14 cellular contexts compared by ENCODE assay signal in the genomic region with DNA sequence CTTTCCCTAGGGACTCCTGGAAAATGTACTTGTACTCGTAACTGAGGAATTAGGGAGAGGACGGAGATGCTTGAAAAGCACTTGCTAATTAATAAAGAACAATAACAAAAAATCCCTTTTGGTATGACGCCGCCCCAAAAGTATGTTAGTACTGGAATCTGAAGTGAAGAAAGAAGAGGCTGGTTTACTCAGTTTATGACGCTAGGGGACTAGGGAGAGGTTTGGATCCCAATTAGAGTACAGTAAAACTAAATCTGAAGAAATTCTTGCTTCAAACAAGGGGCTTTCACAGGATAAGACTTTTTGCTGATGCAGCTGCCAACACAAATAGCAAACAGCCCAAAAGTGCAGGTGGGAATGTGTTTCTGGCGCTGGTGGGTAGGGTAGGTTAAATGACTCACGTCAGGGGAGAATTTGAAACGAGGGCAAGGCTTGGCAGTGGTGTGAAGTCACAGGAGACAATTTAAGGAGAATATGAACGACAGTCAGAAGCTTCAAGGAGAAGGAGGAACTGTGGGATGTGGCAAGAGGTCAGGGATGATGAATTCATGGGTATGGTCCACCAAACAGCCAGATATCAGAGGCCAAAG. TPM values are rescaled to one million over a fixed set of nuclear protein-coding genes. Genes with fewer than 3 reads are reported as not detected.
DNase-seq lines count a peak whose midpoint lies in the region; ATAC-seq, FAIRE-seq and TF ChIP-seq lines count a peak whose summit lies in the region.
"Had no signal": no experiment of that assay in that cellular context is flagged by ENCODE, and none has a peak within 500 bp of the region (broad histone marks: within the 10 kb centered on the region; RNA-seq: fewer than 3 reads in every experiment).

No MANE protein-coding gene starts in this region.

- no peaks in the 10 kb centered on the region for H3K9me3 ChIP-seq in K562 (replicated peaks; ENCODE audit: control insufficient read depth, insufficient read depth, low read depth, low read length)
- H3K9me3 ChIP-seq: Caco-2, SJSA1 had no signal

- TF ChIP-seq EP300 in K562 (IDR thresholded peaks at IDR 0.05; ENCODE audit: low read length) = no peak

- no peak overlapping the region for H4K5ac ChIP-seq in mesendoderm (ENCODE audit: low read length)

- WGBS in K562 (ENCODE audit: insufficient coverage, low coverage, missing lambda C conversion rate) = 39% methylated on average over 9 of the region's 9 CpGs
- WGBS in mesendoderm (ENCODE audit: extremely low coverage, insufficient coverage, low lambda C conversion rate) = no CpG with 5 or more reads among the region's 9 CpGs

- DNase-seq in AG20443 (ENCODE audit: low spot score) = peak; percentile 51
- peak; percentile 41 for DNase-seq in GM03348 (ENCODE audit: low spot score)
- no peak for DNase-seq in K562 (ENCODE audit: extremely low read depth in 1 of 4, low spot score in 3 of 4)
- DNase-seq in mesendoderm = peak; percentile 23
- DNase-seq in midbrain (lab: John Stamatoyannopoulos, UW) = no peak
- no peak for DNase-seq in activated CD4-positive, alpha-beta T cell treated with anti-CD3 and anti-CD28 coated beads for 1 hour
- DNase-seq in NCI-H1694 (lab: John Stamatoyannopoulos, UW) = no peak
- DNase-seq: activated naive CD8-positive, alpha-beta T cell treated with anti-CD3 and anti-CD28 coated beads, Interleukin-2, amount 10 ng/mL, durations not matched to agents 7 days and 5 days; Caco-2; dermis blood vessel endothelial cell; stimulated activated naive CD4-positive, alpha-beta T cell treated with Interleukin-2 at 50 U/mL for 16 hours had no signal

- H2BK120ac ChIP-seq in mesendoderm (ENCODE audit: low read depth, low read length) = no peak overlapping the region

- H3K4ac ChIP-seq in mesendoderm (ENCODE audit: low read depth, low read length) = no peak overlapping the region

- intact Hi-C loops in K562 (cut with micrococcal nuclease) = loop anchor here (10.0 kb wide), 1 partner anchor 514 kb away; no protein-coding TSS in a partner anchor

- H3K79me1 ChIP-seq in mesendoderm (ENCODE audit: low read length) = no peaks in the 10 kb centered on the region

- H3K9ac ChIP-seq in K562 (ENCODE audit: insufficient read depth in 1 of 2, low read depth in 2 of 2, low read length in 2 of 2) = no peak overlapping the region
- no peak overlapping the region for H3K9ac ChIP-seq in mesendoderm (ENCODE audit: low read length)

- no peak overlapping the region for H2BK15ac ChIP-seq in mesendoderm (replicated peaks; ENCODE audit: low read depth)

- no peak for FAIRE-seq in K562 (lab: Jason Lieb, UNC)

- no peak overlapping the region for H3K56ac ChIP-seq in mesendoderm (ENCODE audit: low read length)

- H4K8ac ChIP-seq in mesendoderm (ENCODE audit: low read depth, low read length) = no peak overlapping the region

- no peak overlapping the region for H3K18ac ChIP-seq in mesendoderm (ENCODE audit: low read length)

- TF ChIP-seq CTCF in K562 (IDR thresholded peaks at IDR 0.05 in 2 of 3, conservative IDR thresholded peaks at IDR 0.05 in 1 of 3; ENCODE audit: insufficient read depth in 2 of 3, low read depth in 1 of 3, low read length in 3 of 3) = no peak

- no peak overlapping the region for H3K23ac ChIP-seq in mesendoderm (ENCODE audit: low read length)

- H2AFZ ChIP-seq in K562 (ENCODE audit: low read depth, low read length) = 0 out of 2 replicates have a peak overlapping the region, but pooled peaks have one; percentile 14

- H3K4me3 ChIP-seq in K562 (no peak overlapping the region), mesendoderm (ENCODE audit: low read length) (no peak overlapping the region)

- H3K4me2 ChIP-seq in K562 (ENCODE audit: insufficient read depth, low read length) (no peak overlapping the region), mesendoderm (ENCODE audit: low read length) (no peak overlapping the region)

- H3K36me3 ChIP-seq in K562 (ENCODE audit: control insufficient read depth, insufficient read depth, low read length) (no peaks in the 10 kb centered on the region), mesendoderm (ENCODE audit: control insufficient read depth, insufficient read depth, low read length) (no peaks in the 10 kb centered on the region)

- H3K27me3 ChIP-seq in K562 (ENCODE audit: control insufficient read depth in 2 of 2, insufficient read depth in 2 of 2, low read length in 2 of 2) (0 out of 5 replicates have a peak, but pooled peaks cover 0 to 2% of the 10 kb centered on the region in 2 experiments), mesendoderm (ENCODE audit: insufficient read depth, low read length, poor library complexity) (no peaks in the 10 kb centered on the region)
- H3K27me3 ChIP-seq: gastroesophageal sphincter had no signal

- no peaks in the 10 kb centered on the region for H3K9me1 ChIP-seq in K562 (ENCODE audit: control insufficient read depth, insufficient read depth, low read length)

- H2BK5ac ChIP-seq in mesendoderm (ENCODE audit: low read length) = no peak overlapping the region

- CTCF ChIA-PET in K562 (lab: Yijun Ruan, JAX; ENCODE audit: low intra/inter-chr PET ratio) = no interaction called here

- no peak for TF ChIP-seq POLR2A in K562 (conservative IDR thresholded peaks at IDR 0.05)

- ATAC-seq in K562 (no peak), GM21576 (IDR thresholded peaks at IDR 0.05; ENCODE audit: unreplicated experiment) (no peak)
- ATAC-seq: gastroesophageal sphincter had no signal

- no peaks in the 10 kb centered on the region for H4K20me1 ChIP-seq in K562 (replicated peaks; ENCODE audit: control insufficient read depth, insufficient read depth, low read length)

- H2AK5ac ChIP-seq in mesendoderm (ENCODE audit: low read length) = no peak overlapping the region

- POLR2A ChIA-PET in K562 (lab: Yijun Ruan, JAX) = no interaction called here

- no peak for TF ChIP-seq RAD21 in K562 (CRISPR knock-in tag; conservative IDR thresholded peaks at IDR 0.05 in 1 of 2, IDR thresholded peaks at IDR 0.05 in 1 of 2)

- no peak overlapping the region for H3K27ac ChIP-seq in K562 (ENCODE audit: extremely low read depth, low read depth, low read length)
- H3K27ac ChIP-seq in mesendoderm (ENCODE audit: low read depth, low read length) = no peak overlapping the region
- H3K27ac ChIP-seq: gastroesophageal sphincter, SJSA1 had no signal

- H3K4me1 ChIP-seq in K562 (replicated peaks in 1 of 2; ENCODE audit: control insufficient read depth in 2 of 2, insufficient read depth in 2 of 2, low read length in 2 of 2) = peaks cover 4 to 12% of the 10 kb centered on the region in 2 experiments; a peak in 3 of 5 replicates
- H3K4me1 ChIP-seq in mesendoderm (ENCODE audit: control insufficient read depth, low read depth, low read length) = no peaks in the 10 kb centered on the region
- H3K4me1 ChIP-seq: Caco-2 had no signal

- BruUV-seq in K562 (replicated peaks; lab: Mats Ljungman, UMichigan) = no TSS peak

- in situ Hi-C loops in K562 (cut with MboI) = no loop called here

- H3K79me2 ChIP-seq in K562 (ENCODE audit: control insufficient read depth, insufficient read depth, low read length) = no peaks in the 10 kb centered on the region
- H3K79me2 ChIP-seq in mesendoderm (ENCODE audit: control insufficient read depth, insufficient read depth, low read length) = no peaks in the 10 kb centered on the region

RNA-seq across cellular contexts. Expression of a gene that starts 1.2 kb away (rescaled TPM):
- 1.9 and 3.1 TPM in 2 replicates for total RNA-seq in K562 (2011; cell fraction: chromatin; rRNA removed; ENCODE audit: low replicate concordance)
- total RNA-seq in K562 (2011; cell fraction: nucleolus; rRNA removed) = 2.2 and 3.2 TPM in 2 replicates
- 2.9 and 4.5 TPM in 2 replicates for total RNA-seq in K562 (2011; cell fraction: nucleoplasm; rRNA removed)
- total RNA-seq in K562 (2014; rRNA removed) = 0.73 and 1.6 TPM in 2 replicates
- 2.1 and 2.4 TPM in 2 replicates for total RNA-seq in K562 (2014; rRNA removed; fragmentation: Illumina TruSeq; extraction: Trizol)
- 1.3 and 1.4 TPM in 2 replicates for total RNA-seq in K562 (2015; rRNA removed; fragmentation: Illumina TruSeq; extraction: Trizol)
- total RNA-seq in K562 (2021) = 1.2 and 2.0 TPM in 2 replicates
- 1.6 and 1.9 TPM in 2 replicates for polyA plus RNA-seq in K562 (2011; rRNA removed)
- polyA plus RNA-seq in K562 (2011; cell fraction: cytosol; rRNA removed) = 0.40 and 0.80 TPM in 2 replicates
- polyA plus RNA-seq in K562 (2011; cell fraction: nucleus; rRNA removed) = 0.50 and 0.84 TPM in 2 replicates
- polyA plus RNA-seq in K562 (2012) = 1.3 and 3.4 TPM in 2 replicates
- polyA plus RNA-seq in K562 (2014; fragmentation: Illumina TruSeq; extraction: Trizol) = 1.9 and 2.1 TPM in 2 replicates
- 1 to 10 TPM; 2.0 to 2.3 TPM for polyA plus RNA-seq in K562 (2014; fragmentation: Nextera tagmentation; extraction: Ambion mirVana)
- polyA plus RNA-seq in K562 (2014; rRNA removed) = 1.3 and 1.9 TPM in 2 replicates
- polyA minus RNA-seq in K562 (2011; rRNA and poly(A)+ RNA removed) = 1.7 and 3.0 TPM in 2 replicates
- 0.73 and 0.86 TPM in 2 replicates for polyA minus RNA-seq in K562 (2011; cell fraction: cytosol; rRNA and poly(A)+ RNA removed)
- polyA minus RNA-seq in K562 (2011; cell fraction: nucleus; rRNA and poly(A)+ RNA removed) = 1.1 and 3.8 TPM in 2 replicates
- 0.42 TPM for polyA plus RNA-seq in mesendoderm (2013, experiment 1 of 2)
- 0.62 TPM for polyA plus RNA-seq in mesendoderm (2013, experiment 2 of 2)

RNA-seq across cellular contexts. Expression of a gene that starts 34.1 kb away (rescaled TPM):
- total RNA-seq in K562 (2011; cell fraction: chromatin; rRNA removed; ENCODE audit: low replicate concordance) = 27.7 and 57.5 TPM in 2 replicates
- 17.0 and 21.7 TPM in 2 replicates for total RNA-seq in K562 (2011; cell fraction: nucleolus; rRNA removed)
- 38.3 and 54.1 TPM in 2 replicates for total RNA-seq in K562 (2011; cell fraction: nucleoplasm; rRNA removed)
- total RNA-seq in K562 (2014; rRNA removed) = 32.4 and 36.9 TPM in 2 replicates
- 67.4 and 76.1 TPM in 2 replicates for total RNA-seq in K562 (2014; rRNA removed; fragmentation: Illumina TruSeq; extraction: Trizol)
- total RNA-seq in K562 (2015; rRNA removed; fragmentation: Illumina TruSeq; extraction: Trizol) = 59.4 and 64.1 TPM in 2 replicates
- 69.8 and 72.8 TPM in 2 replicates for total RNA-seq in K562 (2021)
- polyA plus RNA-seq in K562 (2011; rRNA removed) = 51.8 and 54.1 TPM in 2 replicates
- 8.4 and 26.9 TPM in 2 replicates for polyA plus RNA-seq in K562 (2011; cell fraction: cytosol; rRNA removed)
- 43.7 and 72.4 TPM in 2 replicates for polyA plus RNA-seq in K562 (2011; cell fraction: nucleus; rRNA removed)
- polyA plus RNA-seq in K562 (2012) = 36.9 and 43.6 TPM in 2 replicates
- 43.7 and 52.3 TPM in 2 replicates for polyA plus RNA-seq in K562 (2014; fragmentation: Illumina TruSeq; extraction: Trizol)
- 10 to 100 TPM; 51.6 to 72.2 TPM for polyA plus RNA-seq in K562 (2014; fragmentation: Nextera tagmentation; extraction: Ambion mirVana)
- 33.7 and 35.7 TPM in 2 replicates for polyA plus RNA-seq in K562 (2014; rRNA removed)
- 77.5 and 93.1 TPM in 2 replicates for polyA minus RNA-seq in K562 (2011; rRNA and poly(A)+ RNA removed)
- 20.0 and 25.0 TPM in 2 replicates for polyA minus RNA-seq in K562 (2011; cell fraction: cytosol; rRNA and poly(A)+ RNA removed)
- polyA minus RNA-seq in K562 (2011; cell fraction: nucleus; rRNA and poly(A)+ RNA removed) = 35.1 and 73.0 TPM in 2 replicates
- polyA plus RNA-seq in mesendoderm (2013, experiment 1 of 2) = 35.8 TPM
- polyA plus RNA-seq in mesendoderm (2013, experiment 2 of 2) = 35.7 TPM

Comparison
In these comparisons a context has a peak if more than half of its experiments do, and no peak if none do; other contexts are left out.
1. DNase-seq: peak in AG20443 (single experiment), GM03348 (single experiment) and mesendoderm (single experiment); none in K562 (0 of 4), midbrain (single experiment), activated CD4-positive, alpha-beta T cell treated with anti-CD3 and anti-CD28 coated beads for 1 hour (single experiment) and NCI-H1694 (single experiment).